13 cellular contexts compared by ENCODE assay signal in genomic region chr19:37692956-37693660, GRCh38. TPM values are rescaled to one million over a fixed set of nuclear protein-coding genes. Genes with fewer than 3 reads are reported as not detected.
DNase-seq lines count a peak whose midpoint lies in the region; ATAC-seq, FAIRE-seq and TF ChIP-seq lines count a peak whose summit lies in the region.
"Had no signal": no experiment of that assay in that cellular context is flagged by ENCODE, and none has a peak within 500 bp of the region (broad histone marks: within the 10 kb centered on the region; RNA-seq: fewer than 3 reads in every experiment).

No MANE protein-coding gene starts in this region.

- ATAC-seq in HepG2 (no peak), right lobe of liver (no peak), K562 (peak; percentile 43; the same call in 2 of the 3 replicates), naive B cell (ENCODE audit: low read depth in 2 of 2) (no peak), HG03095 (IDR thresholded peaks at IDR 0.05; ENCODE audit: unreplicated experiment) (no peak), HG02852 (IDR thresholded peaks at IDR 0.05; ENCODE audit: unreplicated experiment) (no peak)

- peaks cover 0 to 5% of the 10 kb centered on the region in 2 experiments; a peak in 2 of 5 replicates for H3K36me3 ChIP-seq in HepG2 (replicated peaks in 1 of 2; ENCODE audit: control insufficient read depth in 1 of 2, insufficient read depth in 2 of 2, low read length in 2 of 2)
- H3K36me3 ChIP-seq in right lobe of liver = no peaks in the 10 kb centered on the region
- no peaks in the 10 kb centered on the region for H3K36me3 ChIP-seq in K562 (ENCODE audit: control insufficient read depth, insufficient read depth, low read length)
- H3K36me3 ChIP-seq: uterus had no signal

- intact Hi-C loops in HepG2 (cut with micrococcal nuclease; ENCODE audit: unreplicated experiment) (loop anchor here (1.0 to 10.0 kb wide), 3 partner anchors 38 to 228 kb away; partner anchors contain the start of genes ZFP30, ZNF569, ZNF570 and ZNF573), right lobe of liver (cut with DNase I) (no loop called here), K562 (cut with micrococcal nuclease) (no loop called here)

- H3K4me3 Mint-ChIP-seq in naive B cell = peak overlapping the region; percentile 25 to 99 (median 86)

- BruUV-seq in HepG2 (replicated peaks; lab: Mats Ljungman, UMichigan) (no TSS peak), K562 (replicated peaks; lab: Mats Ljungman, UMichigan) (no TSS peak)

- H3K27ac ChIP-seq in HepG2 (ENCODE audit: extremely low read length, insufficient read depth, low read length) = no peak overlapping the region
- H3K27ac ChIP-seq in right lobe of liver = no peak overlapping the region
- H3K27ac ChIP-seq in K562 (ENCODE audit: extremely low read depth, low read depth, low read length) = no peak overlapping the region

- POLR2A ChIA-PET in HepG2 (lab: Yijun Ruan, JAX) (interaction anchor here (0.6 to 1.3 kb wide), 6 partner anchors 9 to 831 kb away, joined by 3 to 13 read pairs (median 7); partner anchors contain the start of genes ZFP30, ZNF540, ZNF571 and ZNF573), K562 (lab: Yijun Ruan, JAX) (no interaction called here)

- no peaks in the 10 kb centered on the region for H3K9me1 ChIP-seq in K562 (ENCODE audit: control insufficient read depth, insufficient read depth, low read length)

- peaks cover 0 to 11% (median 3%) of the 10 kb centered on the region in 7 donors for H3K9me3 Mint-ChIP-seq in naive B cell

- H3K27ac Mint-ChIP-seq in naive B cell = peak overlapping the region in 1 of 6 donors; percentile 47

- H3K9ac ChIP-seq in HepG2 (ENCODE audit: insufficient read depth, low read depth, low read length) = no peak overlapping the region
- H3K9ac ChIP-seq in K562 (ENCODE audit: insufficient read depth in 1 of 2, low read depth in 2 of 2, low read length in 2 of 2) = no peak overlapping the region

- TF ChIP-seq RAD21 in HepG2 (CRISPR knock-in tag; IDR thresholded peaks at IDR 0.05) (no peak), K562 (CRISPR knock-in tag; conservative IDR thresholded peaks at IDR 0.05 in 1 of 2, IDR thresholded peaks at IDR 0.05 in 1 of 2) (no peak)

- TF ChIP-seq EP300 in HepG2 (IDR thresholded peaks at IDR 0.05; ENCODE audit: low read depth in 2 of 2, low read length in 2 of 2) (no peak), HepG2 (CRISPR knock-in tag; IDR thresholded peaks at IDR 0.05; ENCODE audit: borderline replicate concordance) (no peak), K562 (IDR thresholded peaks at IDR 0.05; ENCODE audit: low read length) (no peak)

- H3K4me2 ChIP-seq in HepG2 (ENCODE audit: low read depth, low read length) = peak overlapping the region; percentile 92; the same call in 1 of the 2 replicates
- peak overlapping the region; percentile 32; the same call in 1 of the 2 replicates for H3K4me2 ChIP-seq in K562 (ENCODE audit: insufficient read depth, low read length)

- no peaks in the 10 kb centered on the region for H3K9me3 ChIP-seq in HepG2 (ENCODE audit: low read length)
- H3K9me3 ChIP-seq in right lobe of liver = peaks cover 0 to 8% (median 0%) of the 10 kb centered on the region in 4 donors
- 0 out of 2 replicates have a peak, but pooled peaks cover 1% of the 10 kb centered on the region for H3K9me3 ChIP-seq in K562 (replicated peaks; ENCODE audit: control insufficient read depth, insufficient read depth, low read depth, low read length)
- H3K9me3 ChIP-seq: SK-N-SH, uterus had no signal

- H4K20me1 ChIP-seq in HepG2 (ENCODE audit: insufficient read depth, low read length) (no peaks in the 10 kb centered on the region), K562 (replicated peaks; ENCODE audit: control insufficient read depth, insufficient read depth, low read length) (no peaks in the 10 kb centered on the region)

- H3K27me3 ChIP-seq in HepG2 (ENCODE audit: control insufficient read depth in 1 of 2, insufficient read depth in 2 of 2, low read length in 2 of 2) (no peaks in the 10 kb centered on the region; a peak in 1 of 5 replicates), right lobe of liver (no peaks in the 10 kb centered on the region), K562 (ENCODE audit: control insufficient read depth in 2 of 2, insufficient read depth in 2 of 2, low read length in 2 of 2) (no peaks in the 10 kb centered on the region)
- H3K27me3 ChIP-seq: uterus had no signal

- in situ Hi-C loops in HepG2 (cut with HindIII; ENCODE audit: extremely low pct_ligation_motif_present, low pct_unique_long_range_greater_than_20kb) (no loop called here), K562 (cut with MboI) (no loop called here)

- H3K4me3 ChIP-seq in HepG2 (replicated peaks in 1 of 3; ENCODE audit: insufficient read depth in 1 of 3, low read depth in 2 of 3, low read length in 3 of 3) = no peak overlapping the region
- H3K4me3 ChIP-seq in right lobe of liver = no peak overlapping the region
- no peak overlapping the region for H3K4me3 ChIP-seq in K562

- H3K4me1 ChIP-seq in HepG2 (ENCODE audit: insufficient read depth, low read length) (peaks cover 10% of the 10 kb centered on the region; the same call in 1 of the 2 replicates), right lobe of liver (no peaks in the 10 kb centered on the region), K562 (replicated peaks in 1 of 2; ENCODE audit: control insufficient read depth in 2 of 2, insufficient read depth in 2 of 2, low read length in 2 of 2) (peaks cover 4 to 12% of the 10 kb centered on the region in 2 experiments; a peak in 4 of 5 replicates)
- H3K4me1 ChIP-seq: uterus had no signal

- H3K27me3 Mint-ChIP-seq in naive B cell = no peaks in the 10 kb centered on the region

- peaks cover 2 to 24% of the 10 kb centered on the region in 2 donors for H3K36me3 Mint-ChIP-seq in naive B cell

- TF ChIP-seq CTCF in HepG2 (CRISPR knock-in tag; IDR thresholded peaks at IDR 0.05) (no peak), right lobe of liver (IDR thresholded peaks at IDR 0.05) (no peak), K562 (IDR thresholded peaks at IDR 0.05 in 2 of 3, conservative IDR thresholded peaks at IDR 0.05 in 1 of 3; ENCODE audit: insufficient read depth in 2 of 3, low read depth in 1 of 3, low read length in 3 of 3) (no peak)

- CTCF ChIA-PET in HepG2 (lab: Yijun Ruan, JAX; ENCODE audit: low intra/inter-chr PET ratio, low total read pairs) (no interaction called here), K562 (lab: Yijun Ruan, JAX; ENCODE audit: low intra/inter-chr PET ratio) (no interaction called here)

- H3K79me2 ChIP-seq in HepG2 (ENCODE audit: insufficient read depth, low read length) (peaks cover 4% of the 10 kb centered on the region), K562 (ENCODE audit: control insufficient read depth, insufficient read depth, low read length) (no peaks in the 10 kb centered on the region)

- FAIRE-seq in HepG2 (lab: Jason Lieb, UNC) (no peak), K562 (lab: Jason Lieb, UNC) (peak; percentile 6)
- FAIRE-seq: kidney had no signal

- H3K4me1 Mint-ChIP-seq in naive B cell = peaks cover 8 to 21% (median 10%) of the 10 kb centered on the region in 3 donors

- TF ChIP-seq POLR2A in HepG2 (IDR thresholded peaks at IDR 0.05; ENCODE audit: insufficient read depth in 1 of 2, low read depth in 2 of 2, low read length in 2 of 2) (no peak), right lobe of liver (IDR thresholded peaks at IDR 0.05) (no peak), K562 (conservative IDR thresholded peaks at IDR 0.05) (no peak)

- H2AFZ ChIP-seq in HepG2 (ENCODE audit: low read length) (no peak overlapping the region), K562 (ENCODE audit: low read depth, low read length) (0 out of 2 replicates have a peak overlapping the region, but pooled peaks have one; percentile 24)

- peak; percentile 7 for DNase-seq in HepG2 (ENCODE audit: low spot score)
- DNase-seq in right lobe of liver = no peak
- peak in 2 of 4 experiments; percentile 11 to 23 for DNase-seq in K562 (ENCODE audit: extremely low read depth in 1 of 4, low spot score in 3 of 4)
- DNase-seq in naive B cell = no peak
- no peak for DNase-seq in cerebellar nuclear complex (lab: John Stamatoyannopoulos, UW)
- DNase-seq in dedifferentiated amniotic fluid mesenchymal stem cell (ENCODE audit: extremely low spot score) = no peak
- DNase-seq: activated CD4-positive, alpha-beta T cell treated with anti-CD3 and anti-CD28 coated beads, Interleukin-2, amount 50 U/mL, for 1 hour; NCI-H2081 treated with DMSO at 0.1 percent for 48 hours; uterus had no signal

- WGBS in HepG2 (ENCODE audit: low lambda C conversion rate) = 89% methylated on average over 11 of the region's 11 CpGs
- 45% methylated on average over 7 of the region's 11 CpGs for WGBS in right lobe of liver (ENCODE audit: insufficient coverage, low coverage, low lambda C conversion rate, missing lambda C conversion rate)
- WGBS in K562 (ENCODE audit: insufficient coverage, low coverage, missing lambda C conversion rate) = 21% methylated on average over 10 of the region's 11 CpGs

RNA-seq across cellular contexts. Expression of gene ZNF607, which starts 26.5 kb away (rescaled TPM):
- total RNA-seq in HepG2 (2016; rRNA removed; fragmentation: Illumina TruSeq; extraction: Trizol) = 8.3 and 11.3 TPM in 2 replicates
- total RNA-seq in HepG2 (2016; cell fraction: cytosol; rRNA removed; fragmentation: Illumina TruSeq; extraction: Trizol; ENCODE audit: low read depth) = 1.0 and 1.2 TPM in 2 replicates
- total RNA-seq in HepG2 (2016; cell fraction: insoluble cytoplasmic fraction; rRNA removed; fragmentation: Illumina TruSeq; extraction: Trizol) = 9.2 and 10.6 TPM in 2 replicates
- 3.5 and 4.4 TPM in 2 replicates for total RNA-seq in HepG2 (2016; cell fraction: membrane; rRNA removed; fragmentation: Illumina TruSeq; extraction: Trizol)
- 8.0 and 8.2 TPM in 2 replicates for total RNA-seq in HepG2 (2016; cell fraction: nucleus; rRNA removed; fragmentation: Illumina TruSeq; extraction: Trizol)
- polyA plus RNA-seq in HepG2 (2011; rRNA removed) = 3.8 and 4.2 TPM in 2 replicates
- 2.7 and 3.3 TPM in 2 replicates for polyA plus RNA-seq in HepG2 (2011; cell fraction: cytosol; rRNA removed)
- polyA plus RNA-seq in HepG2 (2011; cell fraction: nucleus; rRNA removed) = 7.0 and 9.5 TPM in 2 replicates
- polyA plus RNA-seq in HepG2 (2012) = 4.9 and 5.6 TPM in 2 replicates
- 0.36 and 0.38 TPM in 2 replicates for polyA plus RNA-seq in HepG2 (2016; cell fraction: cytosol; fragmentation: Illumina TruSeq; extraction: Trizol; ENCODE audit: low read depth)
- 4.2 and 4.9 TPM in 2 replicates for polyA plus RNA-seq in HepG2 (2016; cell fraction: insoluble cytoplasmic fraction; fragmentation: Illumina TruSeq; extraction: Trizol; ENCODE audit: low read depth)
- 0.96 and 1.2 TPM in 2 replicates for polyA plus RNA-seq in HepG2 (2016; cell fraction: membrane; fragmentation: Illumina TruSeq; extraction: Trizol; ENCODE audit: low read depth)
- 11.0 and 11.1 TPM in 2 replicates for polyA plus RNA-seq in HepG2 (2016; cell fraction: nucleus; fragmentation: Illumina TruSeq; extraction: Trizol; ENCODE audit: insufficient read depth, low read depth)
- 5.1 and 5.8 TPM in 2 replicates for polyA minus RNA-seq in HepG2 (2011; rRNA and poly(A)+ RNA removed; ENCODE audit: low replicate concordance)
- 2.3 and 3.2 TPM in 2 replicates for polyA minus RNA-seq in HepG2 (2011; cell fraction: cytosol; rRNA and poly(A)+ RNA removed)
- 5.3 and 8.1 TPM in 2 replicates for polyA minus RNA-seq in HepG2 (2011; cell fraction: nucleus; rRNA and poly(A)+ RNA removed)
- total RNA-seq in right lobe of liver = 1 to 10 TPM in 1 of 6 experiments, under 1 TPM in 5; 0.37 to 1.9 (median 0.79) TPM
- total RNA-seq in K562 (2011; cell fraction: chromatin; rRNA removed; ENCODE audit: low replicate concordance) = 3.2 and 7.5 TPM in 2 replicates
- total RNA-seq in K562 (2011; cell fraction: nucleolus; rRNA removed) = 3.2 and 3.3 TPM in 2 replicates
- 4.8 and 6.3 TPM in 2 replicates for total RNA-seq in K562 (2011; cell fraction: nucleoplasm; rRNA removed)
- total RNA-seq in K562 (2014; rRNA removed) = 2.4 and 2.7 TPM in 2 replicates
- 3.6 and 3.9 TPM in 2 replicates for total RNA-seq in K562 (2014; rRNA removed; fragmentation: Illumina TruSeq; extraction: Trizol)
- total RNA-seq in K562 (2015; rRNA removed; fragmentation: Illumina TruSeq; extraction: Trizol) = 3.7 and 3.8 TPM in 2 replicates
- total RNA-seq in K562 (2021) = 5.1 and 5.7 TPM in 2 replicates
- polyA plus RNA-seq in K562 (2011; rRNA removed) = 0.91 and 4.3 TPM in 2 replicates
- 0.46 and 1.9 TPM in 2 replicates for polyA plus RNA-seq in K562 (2011; cell fraction: cytosol; rRNA removed)
- polyA plus RNA-seq in K562 (2011; cell fraction: nucleus; rRNA removed) = 1.5 and 5.6 TPM in 2 replicates
- 2.5 and 3.4 TPM in 2 replicates for polyA plus RNA-seq in K562 (2012)
- polyA plus RNA-seq in K562 (2014; fragmentation: Illumina TruSeq; extraction: Trizol) = 3.0 and 3.2 TPM in 2 replicates
- polyA plus RNA-seq in K562 (2014; fragmentation: Nextera tagmentation; extraction: Ambion mirVana) = under 1 TPM; 0.65 to 0.96 TPM
- 3.1 and 4.3 TPM in 2 replicates for polyA plus RNA-seq in K562 (2014; rRNA removed)
- 2.1 and 6.3 TPM in 2 replicates for polyA minus RNA-seq in K562 (2011; rRNA and poly(A)+ RNA removed)
- polyA minus RNA-seq in K562 (2011; cell fraction: cytosol; rRNA and poly(A)+ RNA removed) = 0.91 and 2.9 TPM in 2 replicates
- 0.78 and 1.9 TPM in 2 replicates for polyA minus RNA-seq in K562 (2011; cell fraction: nucleus; rRNA and poly(A)+ RNA removed)
- 1 to 10 TPM; 4.2 to 9.9 (median 6.6) TPM for polyA plus RNA-seq in naive B cell (ENCODE audit: low read depth in 6 of 6)

RNA-seq across cellular contexts. Expression of gene ZFP30, which starts 37.8 kb away (rescaled TPM):
- total RNA-seq in HepG2 (2016; rRNA removed; fragmentation: Illumina TruSeq; extraction: Trizol) (19.2 and 25.0 TPM in 2 replicates), right lobe of liver (1 to 10 TPM; 2.9 to 5.0 (median 4.0) TPM), K562 (2014; rRNA removed) (5.6 and 8.1 TPM in 2 replicates), K562 (2014; rRNA removed; fragmentation: Illumina TruSeq; extraction: Trizol) (8.7 and 10.0 TPM in 2 replicates), K562 (2015; rRNA removed; fragmentation: Illumina TruSeq; extraction: Trizol) (10.6 and 11.3 TPM in 2 replicates), K562 (2021) (6.4 and 7.2 TPM in 2 replicates)
- total RNA-seq in HepG2 (2016; cell fraction: cytosol; rRNA removed; fragmentation: Illumina TruSeq; extraction: Trizol; ENCODE audit: low read depth) = 5.0 and 6.9 TPM in 2 replicates
- total RNA-seq in HepG2 (2016; cell fraction: insoluble cytoplasmic fraction; rRNA removed; fragmentation: Illumina TruSeq; extraction: Trizol) = 20.4 and 24.7 TPM in 2 replicates
- total RNA-seq in HepG2 (2016; cell fraction: membrane; rRNA removed; fragmentation: Illumina TruSeq; extraction: Trizol) = 9.3 and 10.1 TPM in 2 replicates
- total RNA-seq in HepG2 (2016; cell fraction: nucleus; rRNA removed; fragmentation: Illumina TruSeq; extraction: Trizol) = 18.9 and 23.1 TPM in 2 replicates
- polyA plus RNA-seq in HepG2 (2011; rRNA removed) (3.3 and 3.4 TPM in 2 replicates), K562 (2011; rRNA removed) (1.2 and 4.9 TPM in 2 replicates), K562 (2014; fragmentation: Illumina TruSeq; extraction: Trizol) (3.8 and 4.2 TPM in 2 replicates), K562 (2014; fragmentation: Nextera tagmentation; extraction: Ambion mirVana) (1 to 10 TPM; 1.1 TPM), K562 (2014; rRNA removed) (2.8 and 3.5 TPM in 2 replicates), naive B cell (ENCODE audit: low read depth in 6 of 6) (1 to 10 TPM in 5 of 6 donors, not detected in 1; 1.9 to 3.6 (median 2.6) TPM)
- polyA plus RNA-seq in HepG2 (2011; cell fraction: cytosol; rRNA removed) = 0.97 and 1.4 TPM in 2 replicates
- 13.3 and 15.6 TPM in 2 replicates for polyA plus RNA-seq in HepG2 (2011; cell fraction: nucleus; rRNA removed)
- 5.4 and 6.5 TPM in 2 replicates for polyA plus RNA-seq in HepG2 (2012)
- polyA plus RNA-seq in HepG2 (2016; cell fraction: cytosol; fragmentation: Illumina TruSeq; extraction: Trizol; ENCODE audit: low read depth) = 0.42 and 0.70 TPM in 2 replicates
- 5.7 and 8.7 TPM in 2 replicates for polyA plus RNA-seq in HepG2 (2016; cell fraction: insoluble cytoplasmic fraction; fragmentation: Illumina TruSeq; extraction: Trizol; ENCODE audit: low read depth)
- polyA plus RNA-seq in HepG2 (2016; cell fraction: membrane; fragmentation: Illumina TruSeq; extraction: Trizol; ENCODE audit: low read depth) = 1.4 and 1.9 TPM in 2 replicates
- polyA plus RNA-seq in HepG2 (2016; cell fraction: nucleus; fragmentation: Illumina TruSeq; extraction: Trizol; ENCODE audit: insufficient read depth, low read depth) = 18.3 and 20.6 TPM in 2 replicates
- polyA minus RNA-seq in HepG2 (2011; rRNA and poly(A)+ RNA removed; ENCODE audit: low replicate concordance) = 4.6 and 5.0 TPM in 2 replicates
- 3.5 and 6.7 TPM in 2 replicates for polyA minus RNA-seq in HepG2 (2011; cell fraction: cytosol; rRNA and poly(A)+ RNA removed)
- 24.5 and 26.3 TPM in 2 replicates for polyA minus RNA-seq in HepG2 (2011; cell fraction: nucleus; rRNA and poly(A)+ RNA removed)
- 10.3 and 14.3 TPM in 2 replicates for total RNA-seq in K562 (2011; cell fraction: chromatin; rRNA removed; ENCODE audit: low replicate concordance)
- 5.2 and 8.0 TPM in 2 replicates for total RNA-seq in K562 (2011; cell fraction: nucleolus; rRNA removed)
- total RNA-seq in K562 (2011; cell fraction: nucleoplasm; rRNA removed) = 8.7 and 10.7 TPM in 2 replicates
- 0.38 and 1.4 TPM in 2 replicates for polyA plus RNA-seq in K562 (2011; cell fraction: cytosol; rRNA removed)
- polyA plus RNA-seq in K562 (2011; cell fraction: nucleus; rRNA removed) = 2.0 and 7.2 TPM in 2 replicates
- polyA plus RNA-seq in K562 (2012) = 3.0 and 3.9 TPM in 2 replicates
- 2.9 and 9.9 TPM in 2 replicates for polyA minus RNA-seq in K562 (2011; rRNA and poly(A)+ RNA removed)
- 1.1 and 3.4 TPM in 2 replicates for polyA minus RNA-seq in K562 (2011; cell fraction: cytosol; rRNA and poly(A)+ RNA removed)
- polyA minus RNA-seq in K562 (2011; cell fraction: nucleus; rRNA and poly(A)+ RNA removed) = 3.8 and 6.1 TPM in 2 replicates

Comparison
In these comparisons a context has a peak if more than half of its experiments do, and no peak if none do; other contexts are left out.
1. Of the 241 proteins assayed by ChIP-seq in both HepG2 and K562: peak only in HepG2: PBX2; only in K562: HDAC2, KDM1A, MEIS2, RFX1, SMARCE1 and SOX6; in both: none; in neither: 233; mixed calls (peak in some experiments, not most) for 1.